ENCODE assay signal across 22 cellular contexts in genomic region chr1:169834869-169835268, GRCh38. TPM values are rescaled to one million over a fixed set of nuclear protein-coding genes. Genes with fewer than 3 reads are reported as not detected.
DNase-seq lines count a peak whose midpoint lies in the region; ATAC-seq, FAIRE-seq and TF ChIP-seq lines count a peak whose summit lies in the region.
"Had no signal": no experiment of that assay in that cellular context is flagged by ENCODE, and none has a peak within 500 bp of the region (broad histone marks: within the 10 kb centered on the region; RNA-seq: fewer than 3 reads in every experiment).

No MANE protein-coding gene starts in this region.

- H2AFZ ChIP-seq in MM.1S (ENCODE audit: low read length): no peak overlapping the region

- H3K9me2 ChIP-seq in MM.1S (replicated peaks; ENCODE audit: insufficient read depth, low read length): no peaks in the 10 kb centered on the region

- H3K27ac ChIP-seq in MM.1S (ENCODE audit: low read length): no peak overlapping the region
- H3K27ac ChIP-seq: 22Rv1, BLaER1, C4-2B had no signal

- ATAC-seq in memory B cell (ENCODE audit: low read depth) (peak; percentile 43), GM18867 (IDR thresholded peaks at IDR 0.05; ENCODE audit: unreplicated experiment) (no peak)
- ATAC-seq: CD8-positive, alpha-beta T cell had no signal

- peak overlapping the region; percentile 57 for H3K27ac Mint-ChIP-seq in T-helper 1 cell treated with Interleukin-12 subunit alpha and Interleukin-12 subunit beta and Interleukin-4 antibody, amounts not matched to agents 30 μg/mL and 1 μg/mL, for 36 hours
- H3K27ac Mint-ChIP-seq in memory B cell: no peak overlapping the region
- H3K27ac Mint-ChIP-seq: B cell; CD4-positive, CD25-positive, alpha-beta regulatory T cell; CD8-positive, alpha-beta T cell had no signal

- no peak for DNase-seq in T-helper 1 cell
- DNase-seq in GM12891 (ENCODE audit: insufficient read length, low spot score): no peak
- DNase-seq in MM.1S: no peak
- no peak for DNase-seq in memory B cell (ENCODE audit: low spot score in 2 of 2)
- DNase-seq in islet precursor cell: no peak
- DNase-seq: Caco-2; CD4-positive, CD25-positive, alpha-beta regulatory T cell; CD8-positive, alpha-beta T cell; DMS153; DND-41; GOT3 had no signal

- H3K79me2 ChIP-seq in MM.1S (ENCODE audit: low read length): 0 out of 2 replicates have a peak, but pooled peaks cover 4% of the 10 kb centered on the region

- H3F3A ChIP-seq in MM.1S (ENCODE audit: insufficient read depth, low read length): peaks cover 8% of the 10 kb centered on the region; the same call in 1 of the 2 replicates

- H3K9ac ChIP-seq in MM.1S (ENCODE audit: low read length): no peak overlapping the region
- H3K9ac ChIP-seq: BLaER1 had no signal

- no peak overlapping the region for H3K4me3 Mint-ChIP-seq in T-helper 1 cell treated with Interleukin-12 subunit alpha and Interleukin-12 subunit beta and Interleukin-4 antibody, amounts not matched to agents 30 μg/mL and 1 μg/mL, for 36 hours
- H3K4me3 Mint-ChIP-seq in memory B cell: no peak overlapping the region
- H3K4me3 Mint-ChIP-seq: B cell; CD4-positive, CD25-positive, alpha-beta regulatory T cell; CD8-positive, alpha-beta T cell had no signal

- H3K4me2 ChIP-seq in MM.1S (ENCODE audit: low read depth, low read length): peak overlapping the region; percentile 44; the same call in 1 of the 2 replicates
- H3K4me2 ChIP-seq: BLaER1 had no signal

- TF ChIP-seq POLR2A in GM12891 (IDR thresholded peaks at IDR 0.05; ENCODE audit: low read depth, low read length): no peak

- H3K27me3 ChIP-seq in MM.1S (replicated peaks; ENCODE audit: insufficient read depth, low read length): no peaks in the 10 kb centered on the region
- H3K27me3 ChIP-seq: BLaER1 had no signal

- no peaks in the 10 kb centered on the region for H3K9me3 ChIP-seq in MM.1S (replicated peaks; ENCODE audit: insufficient read depth, low read length)
- H3K9me3 ChIP-seq: Caco-2 had no signal

- peaks cover 5% of the 10 kb centered on the region; the same call in 1 of the 2 replicates for H3K36me3 ChIP-seq in MM.1S (replicated peaks; ENCODE audit: insufficient read depth, low read length)

- H4K20me1 ChIP-seq in MM.1S (ENCODE audit: insufficient read depth, low read length): no peaks in the 10 kb centered on the region
- H4K20me1 ChIP-seq: BLaER1 had no signal

- peaks cover 12% of the 10 kb centered on the region for H3K9me3 Mint-ChIP-seq in T-helper 1 cell treated with Interleukin-12 subunit alpha and Interleukin-12 subunit beta and Interleukin-4 antibody, amounts not matched to agents 30 μg/mL and 1 μg/mL, for 36 hours
- peaks cover 8% of the 10 kb centered on the region for H3K9me3 Mint-ChIP-seq in memory B cell

- H3K4me1 ChIP-seq in MM.1S (ENCODE audit: low read length): peaks cover 24% of the 10 kb centered on the region
- H3K4me1 ChIP-seq: BLaER1, Caco-2, HAP-1 had no signal

- no peak for FAIRE-seq in GM12891 (lab: Jason Lieb, UNC)
- FAIRE-seq: A204.1, G401.6, GM18507, H54 had no signal

- no peak overlapping the region for H3K4me3 ChIP-seq in MM.1S (ENCODE audit: low read length)
- H3K4me3 ChIP-seq: BLaER1, HAP-1 had no signal

- no peaks in the 10 kb centered on the region for H3K4me1 Mint-ChIP-seq in T-helper 1 cell treated with Interleukin-12 subunit alpha and Interleukin-12 subunit beta and Interleukin-4 antibody, amounts not matched to agents 30 μg/mL and 1 μg/mL, for 36 hours (ENCODE audit: low read depth)
- peaks cover 3% of the 10 kb centered on the region for H3K4me1 Mint-ChIP-seq in memory B cell

- no peaks in the 10 kb centered on the region for H3K27me3 Mint-ChIP-seq in T-helper 1 cell treated with Interleukin-12 subunit alpha and Interleukin-12 subunit beta and Interleukin-4 antibody, amounts not matched to agents 30 μg/mL and 1 μg/mL, for 36 hours (ENCODE audit: low read depth)
- no peaks in the 10 kb centered on the region for H3K27me3 Mint-ChIP-seq in memory B cell
- H3K27me3 Mint-ChIP-seq: B cell; CD4-positive, CD25-positive, alpha-beta regulatory T cell had no signal

- no peak for TF ChIP-seq CTCF in MM.1S (IDR thresholded peaks at IDR 0.05; ENCODE audit: low read length)

- H3K36me3 Mint-ChIP-seq in T-helper 1 cell treated with Interleukin-12 subunit alpha and Interleukin-12 subunit beta and Interleukin-4 antibody, amounts not matched to agents 30 μg/mL and 1 μg/mL, for 36 hours (ENCODE audit: low read depth): peaks cover 47% of the 10 kb centered on the region
- peaks cover 24% of the 10 kb centered on the region for H3K36me3 Mint-ChIP-seq in memory B cell

TF ChIP-seq in GM12891, 5 proteins besides CTCF, POLR2A, EP300 and RAD21:
- TF ChIP-seq POU2F2 (IDR thresholded peaks at IDR 0.05; ENCODE audit: low read depth, low read length) (no peak), SPI1 (IDR thresholded peaks at IDR 0.05; ENCODE audit: low read depth, low read length) (peak; percentile 75)

RNA-seq across cellular contexts. Expression of gene METTL18, which starts 40.2 kb away (rescaled TPM):
- 8.9 TPM for polyA plus RNA-seq in GM12891 (2012; ENCODE audit: low read depth, missing spikeins)

RNA-seq across cellular contexts. Expression of gene SCYL3, which starts 58.8 kb away (rescaled TPM):
- polyA plus RNA-seq in GM12891 (2012; ENCODE audit: low read depth, missing spikeins): 4.6 TPM
